In genomic region chr6:12048609-12049008, GRCh38 we compare ENCODE assay signal across 16 cellular contexts. TPM values are rescaled to one million over a fixed set of nuclear protein-coding genes. Genes with fewer than 3 reads are reported as not detected.
A peak's percentile ranks its signal among the peaks of the same experiment; 100 is the strongest.
DNase-seq lines count a peak whose midpoint lies in the region; ATAC-seq and TF ChIP-seq lines count a peak whose summit lies in the region.
"Had no signal": no experiment of that assay in that cellular context is flagged by ENCODE, and none has a peak within 500 bp of the region (broad histone marks: within the 10 kb centered on the region; RNA-seq: fewer than 3 reads in every experiment).

No MANE protein-coding gene starts in this region.

- peak overlapping the region in 5 of 11 experiments; percentile 16 to 67 (median 39); a peak in 7 of 22 replicates for H3K4me2 ChIP-seq in BLaER1 treated with 17β-estradiol and CSF1 and Interleukin-3, amounts not matched to agents 10 nM and 100 nM

- peak overlapping the region in 1 of 11 experiments; percentile 17; a peak in 1 of 22 replicates for H3K9ac ChIP-seq in BLaER1 treated with 17β-estradiol and CSF1 and Interleukin-3, amounts not matched to agents 10 nM and 100 nM

- ATAC-seq in WTC11 (no peak), GM21723 (IDR thresholded peaks at IDR 0.05; ENCODE audit: unreplicated experiment) (no peak)

- H3K4me1 ChIP-seq in BLaER1 treated with 17β-estradiol and CSF1 and Interleukin-3, amounts not matched to agents 10 nM and 100 nM = peaks cover 20 to 68% (median 26%) of the 10 kb centered on the region in 10 experiments
- H3K4me1 ChIP-seq in CD8-positive, alpha-beta memory T cell (ENCODE audit: insufficient read depth, low read length) = peaks cover 27% of the 10 kb centered on the region
- H3K4me1 ChIP-seq in esophagus muscularis mucosa = peaks cover 9 to 38% (median 22%) of the 10 kb centered on the region in 4 donors
- H3K4me1 ChIP-seq: BE2C had no signal

- intact Hi-C loops in esophagus muscularis mucosa (cut with DNase I) = no loop called here

- no peak for TF ChIP-seq EP300 in esophagus muscularis mucosa (IDR thresholded peaks at IDR 0.05)

- no peak for TF ChIP-seq CTCF in WTC11 (IDR thresholded peaks at IDR 0.05)
- no peak for TF ChIP-seq CTCF in esophagus muscularis mucosa (IDR thresholded peaks at IDR 0.05)

- H3K27me3 ChIP-seq in BLaER1 treated with 17β-estradiol and CSF1 and Interleukin-3, amounts not matched to agents 10 nM and 100 nM = no peaks in the 10 kb centered on the region
- no peaks in the 10 kb centered on the region for H3K27me3 ChIP-seq in CD8-positive, alpha-beta memory T cell (ENCODE audit: insufficient read depth, low read length, poor library complexity, severe bottlenecking)
- no peaks in the 10 kb centered on the region for H3K27me3 ChIP-seq in esophagus muscularis mucosa
- H3K27me3 ChIP-seq: BE2C, right atrium auricular region, suprapubic skin had no signal

- CTCF ChIA-PET in CD8-positive, alpha-beta memory T cell (lab: Charles Lee) = no interaction called here
- CTCF ChIA-PET in WTC11 (lab: Charles Lee) = no interaction called here

- peaks cover 0 to 9% (median 0%) of the 10 kb centered on the region in 11 experiments; a peak in 2 of 22 replicates for H3K9me3 ChIP-seq in BLaER1 treated with 17β-estradiol and CSF1 and Interleukin-3, amounts not matched to agents 10 nM and 100 nM (replicated peaks in 1 of 11)
- no peaks in the 10 kb centered on the region for H3K9me3 ChIP-seq in CD8-positive, alpha-beta memory T cell (ENCODE audit: low read length)
- no peaks in the 10 kb centered on the region for H3K9me3 ChIP-seq in esophagus muscularis mucosa
- H3K9me3 ChIP-seq: BE2C, right atrium auricular region, suprapubic skin had no signal

- no peak for DNase-seq in CD8-positive, alpha-beta memory T cell
- DNase-seq in WTC11 (ENCODE audit: low spot score) (no peak), immature natural killer cell (no peak), DMS153 (lab: John Stamatoyannopoulos, UW) (no peak), esophagus muscularis mucosa (ENCODE audit: extremely low spot score) (no peak), NCI-H524 (lab: John Stamatoyannopoulos, UW) (no peak)
- DNase-seq: BE2C, DMS79, foreskin fibroblast, NCI-H1436 treated with DMSO at 0.1 percent for 48 hours, NCI-H446 had no signal

- H3K9me3 Mint-ChIP-seq in CD8-positive, alpha-beta memory T cell = no peaks in the 10 kb centered on the region
- H3K9me3 Mint-ChIP-seq in WTC11 (no peaks in the 10 kb centered on the region), immature natural killer cell (no peaks in the 10 kb centered on the region)
- H3K9me3 Mint-ChIP-seq: neural crest cell had no signal

- H3K4me3 ChIP-seq in BLaER1 treated with 17β-estradiol and CSF1 and Interleukin-3, amounts not matched to agents 10 nM and 100 nM = no peak overlapping the region
- no peak overlapping the region for H3K4me3 ChIP-seq in CD8-positive, alpha-beta memory T cell (ENCODE audit: low read length)
- no peak overlapping the region for H3K4me3 ChIP-seq in esophagus muscularis mucosa
- H3K4me3 ChIP-seq: right atrium auricular region, suprapubic skin had no signal

- H3K36me3 ChIP-seq in BLaER1 treated with 17β-estradiol and CSF1 and Interleukin-3, amounts not matched to agents 10 nM and 100 nM = peaks cover 0 to 31% (median 0%) of the 10 kb centered on the region in 11 experiments; a peak in 7 of 22 replicates
- H3K36me3 ChIP-seq in CD8-positive, alpha-beta memory T cell (ENCODE audit: insufficient read depth, low read length) = no peaks in the 10 kb centered on the region
- no peaks in the 10 kb centered on the region for H3K36me3 ChIP-seq in esophagus muscularis mucosa
- H3K36me3 ChIP-seq: BE2C, right atrium auricular region, suprapubic skin had no signal

- no peak overlapping the region for H3K4me3 Mint-ChIP-seq in CD8-positive, alpha-beta memory T cell
- H3K4me3 Mint-ChIP-seq in WTC11 = no peak overlapping the region
- H3K4me3 Mint-ChIP-seq in immature natural killer cell = no peak overlapping the region
- H3K4me3 Mint-ChIP-seq: neural crest cell had no signal

- peak overlapping the region in 6 of 8 donors; percentile 3 to 62 (median 16) for H3K27ac Mint-ChIP-seq in CD8-positive, alpha-beta memory T cell
- H3K27ac Mint-ChIP-seq in WTC11 = peak overlapping the region; percentile 54; the same call in 1 of the 2 replicates
- H3K27ac Mint-ChIP-seq in immature natural killer cell = peak overlapping the region in 5 of 6 donors; percentile 3 to 70 (median 23)

- peaks cover 0 to 8% (median 0%) of the 10 kb centered on the region in 11 experiments; a peak in 6 of 22 replicates for H4K20me1 ChIP-seq in BLaER1 treated with 17β-estradiol and CSF1 and Interleukin-3, amounts not matched to agents 10 nM and 100 nM

- no peaks in the 10 kb centered on the region for H3K27me3 Mint-ChIP-seq in CD8-positive, alpha-beta memory T cell
- H3K27me3 Mint-ChIP-seq in WTC11 (ENCODE audit: low read depth) (no peaks in the 10 kb centered on the region), immature natural killer cell (ENCODE audit: low read depth in 3 of 3) (peaks cover 0 to 1% (median 0%) of the 10 kb centered on the region in 3 donors)

- H3K27ac ChIP-seq in BLaER1 treated with 17β-estradiol and CSF1 and Interleukin-3, amounts not matched to agents 10 nM and 100 nM = peak overlapping the region in 6 of 11 experiments; percentile 8 to 73 (median 48); a peak in 8 of 22 replicates
- no peak overlapping the region for H3K27ac ChIP-seq in CD8-positive, alpha-beta memory T cell (ENCODE audit: low read depth, low read length)
- no peak overlapping the region for H3K27ac ChIP-seq in esophagus muscularis mucosa (replicated peaks in 1 of 4)
- H3K27ac ChIP-seq: right atrium auricular region, suprapubic skin had no signal

- POLR2A ChIA-PET in CD8-positive, alpha-beta memory T cell (lab: Charles Lee) = no interaction called here
- POLR2A ChIA-PET in WTC11 (lab: Charles Lee) = no interaction called here

- no peak for TF ChIP-seq POLR2A in esophagus muscularis mucosa (IDR thresholded peaks at IDR 0.05; ENCODE audit: low read depth)

- peaks cover 0 to 5% (median 0%) of the 10 kb centered on the region in 3 donors for H3K36me3 Mint-ChIP-seq in CD8-positive, alpha-beta memory T cell
- no peaks in the 10 kb centered on the region for H3K36me3 Mint-ChIP-seq in WTC11
- H3K36me3 Mint-ChIP-seq in immature natural killer cell = no peaks in the 10 kb centered on the region

- WGBS in esophagus muscularis mucosa = 84% methylated on average over 2 of the region's 2 CpGs

- H3K4me1 Mint-ChIP-seq in CD8-positive, alpha-beta memory T cell = peaks cover 38 to 75% (median 75%) of the 10 kb centered on the region in 3 donors
- peaks cover 16% of the 10 kb centered on the region for H3K4me1 Mint-ChIP-seq in WTC11
- H3K4me1 Mint-ChIP-seq in immature natural killer cell = peaks cover 25 to 66% of the 10 kb centered on the region in 2 donors

TF ChIP-seq in WTC11, 78 proteins besides CTCF, POLR2A, EP300 and RAD21:
- no peak for TF ChIP-seq E2F5 (CRISPR knock-in tag; IDR thresholded peaks at IDR 0.05)
- TF ChIP-seq ATF1 (CRISPR knock-in tag; IDR thresholded peaks at IDR 0.05) = no peak
- no peak for TF ChIP-seq GRHL2 (CRISPR knock-in tag; IDR thresholded peaks at IDR 0.05; ENCODE audit: insufficient replicate concordance, severe bottlenecking)
- TF ChIP-seq NFYB (CRISPR knock-in tag; conservative IDR thresholded peaks at IDR 0.05; ENCODE audit: low read depth) = no peak
- no peak for TF ChIP-seq USF2 (CRISPR knock-in tag; IDR thresholded peaks at IDR 0.05)
- TF ChIP-seq MLX (CRISPR knock-in tag; IDR thresholded peaks at IDR 0.05) = no peak
- no peak for TF ChIP-seq CREM (CRISPR knock-in tag; IDR thresholded peaks at IDR 0.05)
- no peak for TF ChIP-seq CREB1 (CRISPR knock-in tag; IDR thresholded peaks at IDR 0.05)
- no peak for TF ChIP-seq ZNF396 (CRISPR knock-in tag; IDR thresholded peaks at IDR 0.05; ENCODE audit: borderline replicate concordance)
- no peak for TF ChIP-seq MAX (CRISPR knock-in tag; IDR thresholded peaks at IDR 0.05)

RNA-seq across cellular contexts. Expression of gene HIVEP1, which starts 36.5 kb away (rescaled TPM):
- 10 to 100 TPM; 33.5 to 37.1 TPM for total RNA-seq in CD8-positive, alpha-beta memory T cell
- polyA plus RNA-seq in CD8-positive, alpha-beta memory T cell = 2.8 TPM
- total RNA-seq in WTC11 (2021) (19.9 to 24.3 TPM (median 20.9 TPM) in 3 replicates), esophagus muscularis mucosa (10 to 100 TPM; 16.2 to 28.3 (median 25.1) TPM)
- polyA plus RNA-seq in immature natural killer cell = 1 to 10 TPM in 2 of 3 donors, not detected in 1; 1.9 to 5.5 TPM

Comparison
In these comparisons a context has a peak if more than half of its experiments do, and no peak if none do; other contexts are left out.
1. H3K27ac ChIP-seq: peak in BLaER1 treated with 17β-estradiol and CSF1 and Interleukin-3, amounts not matched to agents 10 nM and 100 nM (6 of 11); none in CD8-positive, alpha-beta memory T cell (single experiment) and esophagus muscularis mucosa (0 of 4).
2. Peak in every context shown above with its lines, with median percentiles within 50 percentile points of each other: H3K27ac Mint-ChIP-seq.